ENCODE assay signal across 13 cellular contexts in genomic region chr10:103805781-103806180, GRCh38.
"Had no signal": no experiment of that assay in that cellular context is flagged by ENCODE, and none has a peak within 500 bp of the region (broad histone marks: within the 10 kb centered on the region; RNA-seq: fewer than 3 reads in every experiment).

No MANE protein-coding gene starts in this region.

- H3K27me3 ChIP-seq: heart left ventricle, neutrophil, upper lobe of left lung, uterus had no signal

- H3K4me3 ChIP-seq: heart left ventricle, upper lobe of left lung, uterus had no signal

- H3K4me3 Mint-ChIP-seq: natural killer cell treated with Interleukin-12 subunit alpha and Interleukin-12 subunit beta and Interleukin-15 and Interleukin-18, amount 100 ng/mL, for 72 hours had no signal

- H3K4me1 ChIP-seq: uterus had no signal

- H3K36me3 ChIP-seq: neutrophil, uterus had no signal

- H3K36me3 Mint-ChIP-seq: natural killer cell treated with Interleukin-12 subunit alpha and Interleukin-12 subunit beta and Interleukin-15 and Interleukin-18, amount 100 ng/mL, for 72 hours had no signal

- H3K27ac Mint-ChIP-seq: natural killer cell treated with Interleukin-12 subunit alpha and Interleukin-12 subunit beta and Interleukin-15 and Interleukin-18, amount 100 ng/mL, for 72 hours had no signal

- H3K27ac ChIP-seq: neutrophil, upper lobe of left lung, uterus had no signal

- H3K9me3 ChIP-seq: heart left ventricle, neutrophil, upper lobe of left lung, uterus had no signal

- H3K27me3 Mint-ChIP-seq: natural killer cell treated with Interleukin-12 subunit alpha and Interleukin-12 subunit beta and Interleukin-15 and Interleukin-18, amount 100 ng/mL, for 72 hours had no signal

- H3K9me3 Mint-ChIP-seq: natural killer cell treated with Interleukin-12 subunit alpha and Interleukin-12 subunit beta and Interleukin-15 and Interleukin-18, amount 100 ng/mL, for 72 hours had no signal

- DNase-seq: cortex of kidney; effector memory CD4-positive, alpha-beta T cell; heart left ventricle; hypothalamus; kidney glomerular epithelial cell; midbrain; stimulated activated CD4-positive, alpha-beta T cell treated with anti-CD3 and anti-CD28 coated beads, Interleukin-2, amount 100 ng/mL, for 24 hours; stimulated activated CD4-positive, alpha-beta T cell treated with anti-CD3 and anti-CD28 coated beads, Interleukin-4, amount 100 ng/mL, for 4 hours; stimulated activated naive CD4-positive, alpha-beta T cell treated with Interleukin-2 at 50 U/mL for 16 hours; upper lobe of left lung; uterus had no signal
